8 cellular contexts compared by ENCODE assay signal in genomic region chr6:92810913-92811312, GRCh38.
DNase-seq lines count a peak whose midpoint lies in the region; TF ChIP-seq lines count a peak whose summit lies in the region.

No MANE protein-coding gene starts in this region.

- H3K9me3 Mint-ChIP-seq in activated T-cell treated with anti-CD3 and anti-CD28 coated beads, Interleukin-2, amount 50 U/mL, for 24 hours, result peaks cover 2% of the 10 kb centered on the region

- peak; percentile 1 for DNase-seq in activated T-cell treated with anti-CD3 and anti-CD28 coated beads for 48 hours (ENCODE audit: low read depth)
- no peak for DNase-seq in activated T-cell treated with anti-CD3 and anti-CD28 coated beads, Interleukin-2, amount 50 U/mL, for 24 hours
- peak; percentile 40 to 71 for DNase-seq in HAP-1 (ENCODE audit: low spot score in 2 of 2)
- peak; percentile 43 to 56 for DNase-seq in Kasumi-1 (lab: John Stamatoyannopoulos, UW)
- peak; percentile 60 for DNase-seq in RKO (ENCODE audit: low spot score)
- DNase-seq in fibroblast of lung (ENCODE audit: low read depth in 2 of 2), result peak; percentile 14 to 62
- DNase-seq in smooth muscle cell (lab: John Stamatoyannopoulos, UW; ENCODE audit: unreplicated experiment), result no peak
- DNase-seq in KG1 (lab: John Stamatoyannopoulos, UW), result no peak

- H4K20me1 ChIP-seq in fibroblast of lung (ENCODE audit: control insufficient read depth, extremely low read depth, insufficient read depth, low read length) (no peaks in the 10 kb centered on the region), smooth muscle cell (ENCODE audit: low read depth) (no peaks in the 10 kb centered on the region)

- H3K9me3 ChIP-seq in HAP-1 (no peaks in the 10 kb centered on the region), fibroblast of lung (ENCODE audit: control insufficient read depth, insufficient read depth, low read depth, low read length) (no peaks in the 10 kb centered on the region), smooth muscle cell (replicated peaks; ENCODE audit: low read depth) (no peaks in the 10 kb centered on the region)

- no peaks in the 10 kb centered on the region for H3K36me3 Mint-ChIP-seq in activated T-cell treated with anti-CD3 and anti-CD28 coated beads, Interleukin-2, amount 50 U/mL, for 24 hours (ENCODE audit: low read depth)

- no peak overlapping the region for H3K4me3 Mint-ChIP-seq in activated T-cell treated with anti-CD3 and anti-CD28 coated beads, Interleukin-2, amount 50 U/mL, for 24 hours

- H3K4me1 ChIP-seq in HAP-1 (no peaks in the 10 kb centered on the region), fibroblast of lung (ENCODE audit: control insufficient read depth, extremely low read depth, insufficient read depth, low read length) (no peaks in the 10 kb centered on the region), smooth muscle cell (ENCODE audit: low read depth) (no peaks in the 10 kb centered on the region)

- H3K27ac ChIP-seq in fibroblast of lung (ENCODE audit: insufficient read depth, low read length) (no peak overlapping the region), smooth muscle cell (ENCODE audit: low read depth) (no peak overlapping the region)

- no peak overlapping the region for H3K4me3 ChIP-seq in HAP-1
- H3K4me3 ChIP-seq in fibroblast of lung (replicated peaks in 1 of 4; ENCODE audit: control extremely low read depth in 1 of 4, insufficient read depth in 1 of 4, low read depth in 3 of 4, low read length in 4 of 4), result no peak overlapping the region
- no peak overlapping the region for H3K4me3 ChIP-seq in smooth muscle cell

- H3K79me2 ChIP-seq in fibroblast of lung (ENCODE audit: control insufficient read depth, insufficient read depth, low read length) (no peaks in the 10 kb centered on the region), smooth muscle cell (ENCODE audit: low read depth) (no peaks in the 10 kb centered on the region)

- H3K4me2 ChIP-seq in fibroblast of lung (ENCODE audit: extremely low read depth, insufficient read depth, low read length) (no peak overlapping the region), smooth muscle cell (no peak overlapping the region)

- WGBS in smooth muscle cell (ENCODE audit: low lambda C conversion rate), result 4% methylated on average over 3 of the region's 3 CpGs

- no peaks in the 10 kb centered on the region for H3K4me1 Mint-ChIP-seq in activated T-cell treated with anti-CD3 and anti-CD28 coated beads, Interleukin-2, amount 50 U/mL, for 24 hours (ENCODE audit: low read depth)

- TF ChIP-seq CTCF in fibroblast of lung (conservative IDR thresholded peaks at IDR 0.05 in 1 of 2, IDR thresholded peaks at IDR 0.05 in 1 of 2; ENCODE audit: low read depth in 1 of 2, low read length in 2 of 2), result peak; percentile 6 to 84
- peak; percentile 75 for TF ChIP-seq CTCF in smooth muscle cell (IDR thresholded peaks at IDR 0.05; ENCODE audit: borderline replicate concordance, insufficient read depth, poor library complexity, severe bottlenecking)

- no peak overlapping the region for H3K27ac Mint-ChIP-seq in activated T-cell treated with anti-CD3 and anti-CD28 coated beads, Interleukin-2, amount 50 U/mL, for 24 hours

- H2AFZ ChIP-seq in fibroblast of lung (ENCODE audit: low read length) (no peak overlapping the region), smooth muscle cell (ENCODE audit: low read depth) (no peak overlapping the region)

- in situ Hi-C loops in HAP-1 (cut with MboI; ENCODE audit: low sequenced_read_pairs), result no loop called here

- no peak overlapping the region for H3K9ac ChIP-seq in fibroblast of lung (ENCODE audit: insufficient read depth, low read length)
- H3K9ac ChIP-seq in smooth muscle cell (ENCODE audit: low read depth), result no peak overlapping the region

- H3K36me3 ChIP-seq in HAP-1 (replicated peaks), result no peaks in the 10 kb centered on the region
- no peaks in the 10 kb centered on the region for H3K36me3 ChIP-seq in fibroblast of lung (ENCODE audit: control insufficient read depth, insufficient read depth, low read length)
- no peaks in the 10 kb centered on the region for H3K36me3 ChIP-seq in smooth muscle cell (ENCODE audit: low read depth)

- H3K27me3 Mint-ChIP-seq in activated T-cell treated with anti-CD3 and anti-CD28 coated beads, Interleukin-2, amount 50 U/mL, for 24 hours, result no peaks in the 10 kb centered on the region

- H3K27me3 ChIP-seq in HAP-1 (ENCODE audit: low read depth), result 0 out of 2 replicates have a peak, but pooled peaks cover 2% of the 10 kb centered on the region
- no peaks in the 10 kb centered on the region for H3K27me3 ChIP-seq in fibroblast of lung (ENCODE audit: control insufficient read depth, insufficient read depth, low read length)
- H3K27me3 ChIP-seq in smooth muscle cell (ENCODE audit: low read depth), result no peaks in the 10 kb centered on the region

- H3F3A ChIP-seq in smooth muscle cell (ENCODE audit: low read depth), result no peaks in the 10 kb centered on the region

Comparison
In these comparisons a context has a peak if more than half of its experiments do, and no peak if none do; other contexts are left out.
1. DNase-seq: peak in activated T-cell treated with anti-CD3 and anti-CD28 coated beads for 48 hours (single experiment), HAP-1 (2 of 2), Kasumi-1 (2 of 2), RKO (single experiment) and fibroblast of lung (2 of 2); none in activated T-cell treated with anti-CD3 and anti-CD28 coated beads, Interleukin-2, amount 50 U/mL, for 24 hours (single experiment), smooth muscle cell (single experiment) and KG1 (single experiment).